In genomic region chr1:209190591-209191241, GRCh38 we compare ENCODE assay signal across 8 cellular contexts.
DNase-seq lines count a peak whose midpoint lies in the region; ATAC-seq and TF ChIP-seq lines count a peak whose summit lies in the region.

No MANE protein-coding gene starts in this region.

- CTCF ChIA-PET in activated naive CD4-positive, alpha-beta T cell treated with anti-CD3 and anti-CD28 coated beads, Interleukin-2, amount 10 ng/mL, durations not matched to agents 7 days and 5 days (lab: Charles Lee): interaction anchor here (1.2 to 1.3 kb wide), 2 partner anchors 11 to 22 kb away, joined by 3 read pairs; no protein-coding TSS in a partner anchor

- peak; percentile 88 for TF ChIP-seq CTCF in progenitor cell of endocrine pancreas (IDR thresholded peaks at IDR 0.05; ENCODE audit: unreplicated experiment)

- H3K27me3 Mint-ChIP-seq in activated naive CD4-positive, alpha-beta T cell treated with anti-CD3 and anti-CD28 coated beads, Interleukin-2, amount 10 ng/mL, durations not matched to agents 7 days and 5 days: no peaks in the 10 kb centered on the region
- H3K27me3 Mint-ChIP-seq in progenitor cell of endocrine pancreas: no peaks in the 10 kb centered on the region

- no peak overlapping the region for H3K4me3 Mint-ChIP-seq in activated naive CD4-positive, alpha-beta T cell treated with anti-CD3 and anti-CD28 coated beads, Interleukin-2, amount 10 ng/mL, durations not matched to agents 7 days and 5 days
- H3K4me3 Mint-ChIP-seq in progenitor cell of endocrine pancreas (ENCODE audit: low read depth): no peak overlapping the region

- in situ Hi-C loops in KBM-7 (cut with MboI; ENCODE audit: low pct_unique_long_range_greater_than_20kb, low sequenced_read_pairs): no loop called here

- H3K4me1 Mint-ChIP-seq in activated naive CD4-positive, alpha-beta T cell treated with anti-CD3 and anti-CD28 coated beads, Interleukin-2, amount 10 ng/mL, durations not matched to agents 7 days and 5 days: no peaks in the 10 kb centered on the region
- no peaks in the 10 kb centered on the region for H3K4me1 Mint-ChIP-seq in progenitor cell of endocrine pancreas (ENCODE audit: low read depth)

- DNase-seq in activated naive CD4-positive, alpha-beta T cell treated with anti-CD3 and anti-CD28 coated beads, Interleukin-2, amount 10 ng/mL, durations not matched to agents 7 days and 5 days: peak; percentile 33
- DNase-seq in activated naive CD4-positive, alpha-beta T cell treated with anti-CD3 and anti-CD28 coated beads, Interleukin-2, amount 50 U/mL, for 16 hours: no peak
- DNase-seq in KBM-7 (peak; percentile 50), SHP77 (lab: John Stamatoyannopoulos, UW) (peak; percentile 65 to 69), fibroblast of gingiva (ENCODE audit: low read depth) (peak; percentile 2), progenitor cell of endocrine pancreas (ENCODE audit: low spot score, unreplicated experiment) (peak; percentile 50), dedifferentiated amniotic fluid mesenchymal stem cell (ENCODE audit: extremely low spot score) (no peak)

- peak; percentile 98 for ATAC-seq in GM21723 (IDR thresholded peaks at IDR 0.05; ENCODE audit: unreplicated experiment)

- peaks cover 8% of the 10 kb centered on the region for H3K9me3 Mint-ChIP-seq in activated naive CD4-positive, alpha-beta T cell treated with anti-CD3 and anti-CD28 coated beads, Interleukin-2, amount 10 ng/mL, durations not matched to agents 7 days and 5 days
- H3K9me3 Mint-ChIP-seq in progenitor cell of endocrine pancreas (ENCODE audit: low read depth): peaks cover 9% of the 10 kb centered on the region

- H3K27ac Mint-ChIP-seq in activated naive CD4-positive, alpha-beta T cell treated with anti-CD3 and anti-CD28 coated beads, Interleukin-2, amount 10 ng/mL, durations not matched to agents 7 days and 5 days: no peak overlapping the region
- H3K27ac Mint-ChIP-seq in progenitor cell of endocrine pancreas: no peak overlapping the region

- no peaks in the 10 kb centered on the region for H3K36me3 Mint-ChIP-seq in activated naive CD4-positive, alpha-beta T cell treated with anti-CD3 and anti-CD28 coated beads, Interleukin-2, amount 10 ng/mL, durations not matched to agents 7 days and 5 days
- H3K36me3 Mint-ChIP-seq in progenitor cell of endocrine pancreas (ENCODE audit: insufficient read depth): no peaks in the 10 kb centered on the region

Comparison
In these comparisons a context has a peak if more than half of its experiments do, and no peak if none do; other contexts are left out.
1. DNase-seq: peak in activated naive CD4-positive, alpha-beta T cell treated with anti-CD3 and anti-CD28 coated beads, Interleukin-2, amount 10 ng/mL, durations not matched to agents 7 days and 5 days (single experiment), KBM-7 (single experiment), SHP77 (2 of 2), fibroblast of gingiva (single experiment) and progenitor cell of endocrine pancreas (single experiment); none in activated naive CD4-positive, alpha-beta T cell treated with anti-CD3 and anti-CD28 coated beads, Interleukin-2, amount 50 U/mL, for 16 hours (single experiment) and dedifferentiated amniotic fluid mesenchymal stem cell (single experiment).